In the genomic region with DNA sequence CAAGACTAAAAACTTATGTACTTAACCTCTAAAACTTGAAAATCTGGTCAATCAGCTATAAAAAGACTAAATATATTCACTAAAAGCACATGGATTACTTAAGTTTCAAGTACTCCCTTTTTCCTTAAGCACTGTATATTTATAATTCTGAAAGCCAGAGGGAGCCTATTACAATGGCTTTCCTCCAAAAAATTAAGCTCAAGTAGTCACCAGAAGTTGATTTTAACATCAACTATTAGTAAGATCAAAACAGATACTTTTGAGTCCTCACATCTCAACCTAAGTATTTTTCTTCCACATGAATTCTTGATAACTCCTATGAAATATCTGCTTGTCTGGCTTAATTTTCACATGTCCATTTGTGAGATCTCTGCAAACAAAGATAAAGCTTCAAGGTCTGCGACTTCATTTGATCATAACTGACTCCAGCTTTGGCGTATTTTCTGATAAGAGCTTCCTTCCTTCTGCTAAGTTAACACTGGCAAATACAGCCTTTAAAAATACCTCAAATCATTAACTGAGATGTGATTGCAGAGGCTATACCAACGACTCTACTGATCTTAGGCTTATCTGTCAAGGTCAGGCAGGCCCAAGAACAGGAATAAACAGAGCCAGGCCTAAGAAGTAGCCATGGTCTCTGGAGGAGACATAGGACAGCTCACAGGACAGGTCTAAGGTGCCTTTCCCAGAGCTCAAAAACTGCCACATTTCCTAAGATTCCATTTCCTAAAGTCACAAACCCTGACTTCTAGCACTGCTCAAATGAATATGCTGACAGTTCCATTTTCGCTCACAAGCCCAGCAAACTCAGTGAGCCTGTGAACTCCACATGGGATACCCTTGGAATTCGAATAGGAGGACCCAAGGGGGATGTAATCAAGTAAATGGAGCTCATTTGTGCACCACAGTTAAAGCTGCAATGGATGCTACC, we compare ENCODE assay signal across 10 cellular contexts. TPM values are rescaled to one million over a fixed set of nuclear protein-coding genes. Genes with fewer than 3 reads are reported as not detected.
DNase-seq lines count a peak whose midpoint lies in the region; ATAC-seq, FAIRE-seq and TF ChIP-seq lines count a peak whose summit lies in the region.
"Had no signal": no experiment of that assay in that cellular context is flagged by ENCODE, and none has a peak within 500 bp of the region (broad histone marks: within the 10 kb centered on the region; RNA-seq: fewer than 3 reads in every experiment).

No MANE protein-coding gene starts in this region.

- H2BK15ac ChIP-seq in neuronal stem cell (ENCODE audit: low read length) = no peak overlapping the region

- no peak overlapping the region for H4K8ac ChIP-seq in neuronal stem cell (ENCODE audit: low read depth, low read length)

- H3K4me2 ChIP-seq in GM12878 (ENCODE audit: control insufficient read depth, insufficient read depth) (peak overlapping the region; percentile 73), neuronal stem cell (ENCODE audit: insufficient read depth, low read length, poor library complexity, severe bottlenecking) (no peak overlapping the region)

- H3K36me3 ChIP-seq in HUES64 (ENCODE audit: insufficient read depth, low read length) = peaks cover 65% of the 10 kb centered on the region
- H3K36me3 ChIP-seq in GM12878 (ENCODE audit: control insufficient read depth in 2 of 2, insufficient read depth in 2 of 2, low read length in 1 of 2) = peaks cover 7 to 20% of the 10 kb centered on the region in 2 experiments
- peaks cover 15 to 86% of the 10 kb centered on the region in 2 donors for H3K36me3 ChIP-seq in neuronal stem cell (replicated peaks in 1 of 2; ENCODE audit: control insufficient read depth in 2 of 2, insufficient read depth in 2 of 2, low read length in 2 of 2)

- H2BK5ac ChIP-seq in neuronal stem cell (ENCODE audit: low read length) = no peak overlapping the region

- TF ChIP-seq RAD21 in GM12878 (IDR thresholded peaks at IDR 0.05; ENCODE audit: insufficient read depth, low read depth, low read length) = no peak

- H3K9me3 ChIP-seq in AG04450 (ENCODE audit: control insufficient read depth, insufficient read depth, low read length) = no peaks in the 10 kb centered on the region
- H3K9me3 ChIP-seq in HUES64 (ENCODE audit: insufficient read depth, low read depth, low read length) = no peaks in the 10 kb centered on the region
- no peaks in the 10 kb centered on the region for H3K9me3 ChIP-seq in GM12878 (replicated peaks; ENCODE audit: control insufficient read depth, insufficient read depth, low read length)
- no peaks in the 10 kb centered on the region for H3K9me3 ChIP-seq in neuronal stem cell (replicated peaks in 1 of 2; ENCODE audit: control insufficient read depth in 2 of 2, insufficient read depth in 1 of 2, low read depth in 1 of 2, low read length in 2 of 2)

- POLR2A ChIA-PET in AG04450 (lab: Yijun Ruan, JAX) = interaction anchor here (0.8 to 3.0 kb wide), 7 partner anchors 8 to 46 kb away, joined by 3 to 16 read pairs (median 5); a partner anchor contains a TSS
- POLR2A ChIA-PET in GM12878 (lab: Charles Lee) = interaction anchor here (0.5 to 4.8 kb wide), 7 partner anchors 8 to 78 kb away, joined by 3 to 74 read pairs (median 3); a partner anchor contains a TSS

- TF ChIP-seq CTCF in AG04450 (IDR thresholded peaks at IDR 0.05; ENCODE audit: low read depth, low read length) = peak; percentile 38
- no peak for TF ChIP-seq CTCF in GM12878 (IDR thresholded peaks at IDR 0.05 in 2 of 3, conservative IDR thresholded peaks at IDR 0.05 in 1 of 3; ENCODE audit: control insufficient read depth in 2 of 3, extremely low read depth in 1 of 3, insufficient read depth in 1 of 3, low read depth in 3 of 3, low read length in 3 of 3)
- TF ChIP-seq CTCF in GM20000 (IDR thresholded peaks at IDR 0.05; ENCODE audit: extremely low read depth, missing control alignments) = no peak

- H2BK120ac ChIP-seq in neuronal stem cell (ENCODE audit: low read depth, low read length) = no peak overlapping the region

- FAIRE-seq in GM12878 (lab: Jason Lieb, UNC) = no peak
- FAIRE-seq: islet of Langerhans had no signal

- WGBS in HUES64 = 72% methylated on average over 5 of the region's 5 CpGs
- 16% methylated on average over 5 of the region's 5 CpGs for WGBS in GM12878 (ENCODE audit: insufficient coverage, insufficient replicate concordance, low lambda C conversion rate, missing lambda C conversion rate)
- no CpG with 5 or more reads among the region's 5 CpGs for WGBS in neuronal stem cell (ENCODE audit: extremely low coverage in 2 of 2, insufficient read length in 2 of 2, insufficient replicate concordance in 1 of 2), 2 donors

- H4K91ac ChIP-seq in neuronal stem cell (ENCODE audit: low read depth, low read length, poor library complexity) = no peak overlapping the region

- RAD21 ChIA-PET in GM12878 (lab: Charles Lee; ENCODE audit: unreplicated experiment) = interaction anchor here (0.7 to 4.8 kb wide), 12 partner anchors 6 to 276 kb away, joined by 3 to 31 read pairs (median 4); a partner anchor contains a TSS

- no peak overlapping the region for H3K4me3 ChIP-seq in AG04450 (ENCODE audit: low read depth, low read length)
- H3K4me3 ChIP-seq in HUES64 (ENCODE audit: low read length) = no peak overlapping the region
- peak overlapping the region; percentile 86; the same call in 1 of the 2 replicates for H3K4me3 ChIP-seq in GM12878
- H3K4me3 ChIP-seq in neuronal stem cell (ENCODE audit: low read length in 2 of 2) = no peak overlapping the region

- peaks cover 61% of the 10 kb centered on the region for H3K4me1 Mint-ChIP-seq in memory B cell

- no peak overlapping the region for H3K4ac ChIP-seq in neuronal stem cell (ENCODE audit: low read length)

- DNase-seq in AG04450 (ENCODE audit: low read depth, low spot score) (no peak), GM12878 (ENCODE audit: low read depth, low spot score) (no peak), memory B cell (ENCODE audit: low spot score in 2 of 2) (no peak), amniotic stem cell (lab: John Stamatoyannopoulos, UW) (no peak), GM20000 (ENCODE audit: low spot score) (no peak), neuronal stem cell (ENCODE audit: low spot score) (no peak)
- DNase-seq: activated CD4-positive, alpha-beta T cell treated with anti-CD3 and anti-CD28 coated beads for 1 hour had no signal

- H3K14ac ChIP-seq in neuronal stem cell (ENCODE audit: low read length) = no peak overlapping the region

- H3K27ac ChIP-seq in AG04450 (ENCODE audit: low read depth, low read length) (peak overlapping the region; percentile 71), HUES64 (ENCODE audit: low read depth, low read length) (peak overlapping the region; percentile 22), GM12878 (ENCODE audit: control insufficient read depth, insufficient read depth) (peak overlapping the region; percentile 54), neuronal stem cell (replicated peaks; ENCODE audit: low read length) (no peak overlapping the region)

- no peak overlapping the region for H2BK12ac ChIP-seq in neuronal stem cell (ENCODE audit: low read length)

- no peak for TF ChIP-seq EP300 in GM12878 (IDR thresholded peaks at IDR 0.05; ENCODE audit: borderline replicate concordance in 1 of 2, control insufficient read depth in 1 of 2, low read depth in 2 of 2, low read length in 2 of 2)

- ATAC-seq in GM12878 = peak; percentile 2; the same call in 2 of the 3 replicates
- no peak for ATAC-seq in memory B cell (ENCODE audit: low read depth)
- no peak for ATAC-seq in HG03139 (IDR thresholded peaks at IDR 0.05; ENCODE audit: unreplicated experiment)

- no peak overlapping the region for H3K18ac ChIP-seq in neuronal stem cell (ENCODE audit: low read length)

- peaks cover 100% of the 10 kb centered on the region for H3K79me2 ChIP-seq in GM12878 (ENCODE audit: control insufficient read depth, insufficient read depth, low read length)

- no peaks in the 10 kb centered on the region for H3K27me3 Mint-ChIP-seq in memory B cell

- H2AFZ ChIP-seq in GM12878 (ENCODE audit: control insufficient read depth, low read depth, low read length) (no peak overlapping the region), neuronal stem cell (ENCODE audit: low read length) (no peak overlapping the region)

- SMC1A ChIA-PET in GM12878 (lab: Charles Lee; ENCODE audit: uncharacterized antibody, unreplicated experiment) = interaction anchor here (0.7 to 5.7 kb wide), 17 partner anchors 11 to 453 kb away, joined by 3 to 41 read pairs (median 5); a partner anchor contains a TSS

- TSS peak; percentile 0 for BruUV-seq in GM12878 (replicated peaks; lab: Mats Ljungman, UMichigan)

- H3K4me1 ChIP-seq in HUES64 (ENCODE audit: insufficient read depth, low read length) = peaks cover 40% of the 10 kb centered on the region
- peaks cover 48% of the 10 kb centered on the region for H3K4me1 ChIP-seq in GM12878 (ENCODE audit: control insufficient read depth, insufficient read depth, low read length)
- H3K4me1 ChIP-seq in neuronal stem cell (ENCODE audit: control insufficient read depth in 2 of 2, insufficient read depth in 1 of 2, low read depth in 1 of 2, low read length in 2 of 2) = peaks cover 6 to 7% of the 10 kb centered on the region in 2 donors

- CTCF ChIA-PET in AG04450 (lab: Charles Lee) (interaction anchor here (0.8 to 2.1 kb wide), 11 partner anchors 8 to 454 kb away, joined by 3 to 23 read pairs (median 6); a partner anchor contains a TSS), GM12878 (lab: Yijun Ruan, JAX) (interaction anchor here (0.7 to 8.9 kb wide), 23 partner anchors 10 to 453 kb away, joined by 3 to 88 read pairs (median 4); a partner anchor contains a TSS)

- no peak for TF ChIP-seq POLR2A in GM12878 (IDR thresholded peaks at IDR 0.05; ENCODE audit: low read depth, low read length)

- H3K23ac ChIP-seq in neuronal stem cell (ENCODE audit: low read depth, low read length, poor library complexity) = no peak overlapping the region

- intact Hi-C loops in GM12878 (cut with micrococcal nuclease; ENCODE audit: unreplicated experiment) = loop anchor here (5.0 kb wide), 1 partner anchor 34 kb away; no protein-coding TSS in a partner anchor

- H3K9me3 Mint-ChIP-seq in memory B cell = no peaks in the 10 kb centered on the region

- H3K36me3 Mint-ChIP-seq in memory B cell = peaks cover 23% of the 10 kb centered on the region

- H3K4me3 Mint-ChIP-seq in memory B cell = peak overlapping the region; percentile 18

- peak overlapping the region; percentile 72 for H3K27ac Mint-ChIP-seq in memory B cell

- H4K20me1 ChIP-seq in GM12878 (ENCODE audit: control insufficient read depth, insufficient read depth) = peaks cover 10% of the 10 kb centered on the region

- no peak overlapping the region; the same call in 1 of the 2 replicates for H3K9ac ChIP-seq in HUES64 (ENCODE audit: low read depth, low read length)
- H3K9ac ChIP-seq in GM12878 (ENCODE audit: control insufficient read depth, insufficient read depth, low read length) = peak overlapping the region; percentile 19; the same call in 1 of the 2 replicates
- no peak overlapping the region for H3K9ac ChIP-seq in neuronal stem cell (ENCODE audit: low read depth, low read length, poor library complexity)

- in situ Hi-C loops in GM12878 (cut with MboI) = no loop called here

- H3K27me3 ChIP-seq in AG04450 (ENCODE audit: control insufficient read depth, insufficient read depth, low read length) (no peaks in the 10 kb centered on the region), HUES64 (ENCODE audit: insufficient read depth, low read length) (no peaks in the 10 kb centered on the region), GM12878 (replicated peaks in 1 of 2; ENCODE audit: control insufficient read depth in 2 of 2, insufficient read depth in 2 of 2, low read length in 1 of 2) (no peaks in the 10 kb centered on the region), neuronal stem cell (ENCODE audit: control insufficient read depth in 3 of 3, insufficient read depth in 3 of 3, low read depth in 1 of 3, low read length in 3 of 3) (no peaks in the 10 kb centered on the region)

- no peak overlapping the region for H2AK5ac ChIP-seq in neuronal stem cell (ENCODE audit: low read depth, low read length)

- no peaks in the 10 kb centered on the region for H3K79me1 ChIP-seq in neuronal stem cell (ENCODE audit: low read depth, low read length)

RNA-seq across cellular contexts. Expression of a gene that starts 10.0 kb away (rescaled TPM):
- polyA plus RNA-seq in AG04450 (2011; rRNA removed) (109 and 150 TPM in 2 replicates), GM12878 (2011; rRNA removed) (288 and 497 TPM in 2 replicates), GM12878 (2014; fragmentation: Illumina TruSeq; extraction: Trizol) (301 and 362 TPM in 2 replicates), GM12878 (2014; fragmentation: Nextera tagmentation; extraction: Ambion mirVana) (100 to 1,000 TPM in 1 of 2 experiments, 10 to 100 TPM in 1; 92.9 to 152 TPM), GM12878 (2014; rRNA removed) (242 and 292 TPM in 2 replicates), GM12878 (2016; fragmentation: Nextera tagmentation; extraction: Ambion mirVana) (100 to 1,000 TPM; 154 to 178 TPM)
- polyA minus RNA-seq in AG04450 (2011; rRNA and poly(A)+ RNA removed) = 96.3 and 104 TPM in 2 replicates
- polyA plus RNA-seq in HUES64 (2013, experiment 1 of 2) = 164 TPM
- polyA plus RNA-seq in HUES64 (2013, experiment 2 of 2) = 154 TPM
- total RNA-seq in GM12878 (2013; cell fraction: nucleolus; rRNA removed) = 632 and 668 TPM in 2 replicates
- total RNA-seq in GM12878 (2014; rRNA removed) (254 and 275 TPM in 2 replicates), GM12878 (2014; rRNA removed; fragmentation: Illumina TruSeq; extraction: Trizol) (303 and 316 TPM in 2 replicates), GM12878 (2021) (216 and 236 TPM in 2 replicates)
- polyA plus RNA-seq in GM12878 (2011; ENCODE audit: low read depth) = 155 TPM
- 153 and 185 TPM in 2 replicates for polyA plus RNA-seq in GM12878 (2011; cell fraction: cytosol; rRNA removed)
- 284 and 322 TPM in 2 replicates for polyA plus RNA-seq in GM12878 (2011; cell fraction: nucleus; rRNA removed)
- polyA plus RNA-seq in GM12878 (2012) = 206 and 209 TPM in 2 replicates
- polyA minus RNA-seq in GM12878 (2011; rRNA and poly(A)+ RNA removed) = 166 and 193 TPM in 2 replicates
- 77.5 and 93.6 TPM in 2 replicates for polyA minus RNA-seq in GM12878 (2011; cell fraction: cytosol; rRNA and poly(A)+ RNA removed)
- 192 and 319 TPM in 2 replicates for polyA minus RNA-seq in GM12878 (2011; cell fraction: nucleus; rRNA and poly(A)+ RNA removed)
- 99.1 TPM for polyA plus RNA-seq in neuronal stem cell (2013, experiment 1 of 2)
- polyA plus RNA-seq in neuronal stem cell (2013, experiment 2 of 2) = 97.4 TPM

RNA-seq across cellular contexts. Expression of a gene that starts 10.2 kb away (rescaled TPM):
- 9.9 and 13.5 TPM in 2 replicates for polyA plus RNA-seq in AG04450 (2011; rRNA removed)
- 8.7 and 11.0 TPM in 2 replicates for polyA minus RNA-seq in AG04450 (2011; rRNA and poly(A)+ RNA removed)
- 37.9 TPM for polyA plus RNA-seq in HUES64 (2013, experiment 1 of 2)
- polyA plus RNA-seq in HUES64 (2013, experiment 2 of 2) = 41.4 TPM
- 31.0 and 35.6 TPM in 2 replicates for total RNA-seq in GM12878 (2013; cell fraction: nucleolus; rRNA removed)
- total RNA-seq in GM12878 (2014; rRNA removed) = 15.7 and 18.0 TPM in 2 replicates
- total RNA-seq in GM12878 (2014; rRNA removed; fragmentation: Illumina TruSeq; extraction: Trizol) = 33.6 and 33.7 TPM in 2 replicates
- 26.8 and 27.6 TPM in 2 replicates for total RNA-seq in GM12878 (2021)
- 24.8 TPM for polyA plus RNA-seq in GM12878 (2011; ENCODE audit: low read depth)
- 35.2 and 46.4 TPM in 2 replicates for polyA plus RNA-seq in GM12878 (2011; rRNA removed)
- 16.6 and 18.2 TPM in 2 replicates for polyA plus RNA-seq in GM12878 (2011; cell fraction: cytosol; rRNA removed)
- polyA plus RNA-seq in GM12878 (2011; cell fraction: nucleus; rRNA removed) = 15.8 and 17.2 TPM in 2 replicates
- 23.4 and 24.9 TPM in 2 replicates for polyA plus RNA-seq in GM12878 (2012)
- 44.8 and 48.9 TPM in 2 replicates for polyA plus RNA-seq in GM12878 (2014; fragmentation: Illumina TruSeq; extraction: Trizol)
- 10 to 100 TPM; 13.4 to 14.1 TPM for polyA plus RNA-seq in GM12878 (2014; fragmentation: Nextera tagmentation; extraction: Ambion mirVana)
- polyA plus RNA-seq in GM12878 (2014; rRNA removed) = 21.2 and 24.7 TPM in 2 replicates
- 10 to 100 TPM; 37.9 to 40.8 TPM for polyA plus RNA-seq in GM12878 (2016; fragmentation: Nextera tagmentation; extraction: Ambion mirVana)
- polyA minus RNA-seq in GM12878 (2011; rRNA and poly(A)+ RNA removed) = 23.3 and 27.0 TPM in 2 replicates
- polyA minus RNA-seq in GM12878 (2011; cell fraction: cytosol; rRNA and poly(A)+ RNA removed) = 14.6 and 16.2 TPM in 2 replicates
- 18.8 and 21.9 TPM in 2 replicates for polyA minus RNA-seq in GM12878 (2011; cell fraction: nucleus; rRNA and poly(A)+ RNA removed)
- polyA plus RNA-seq in neuronal stem cell (2013, experiment 1 of 2) = 33.8 TPM
- 33.1 TPM for polyA plus RNA-seq in neuronal stem cell (2013, experiment 2 of 2)
